ENCODE assay signal across 8 cellular contexts in genomic region chr4:40199999-40200880, GRCh38. TPM values are rescaled to one million over a fixed set of nuclear protein-coding genes. Genes with fewer than 3 reads are reported as not detected.
DNase-seq lines count a peak whose midpoint lies in the region; ATAC-seq and TF ChIP-seq lines count a peak whose summit lies in the region.

No MANE protein-coding gene starts in this region.

- no peaks in the 10 kb centered on the region for H3K27me3 ChIP-seq in DND-41 (ENCODE audit: insufficient read depth, low read length, poor library complexity)
- H3K27me3 ChIP-seq in hepatocyte, result no peaks in the 10 kb centered on the region
- no peaks in the 10 kb centered on the region for H3K27me3 ChIP-seq in suprapubic skin
- H3K27me3 ChIP-seq in gastroesophageal sphincter, result peaks cover 5% of the 10 kb centered on the region

- ATAC-seq in DND-41 (ENCODE audit: insufficient read depth, low read depth) (peak; percentile 44), GM21367 (IDR thresholded peaks at IDR 0.05; ENCODE audit: unreplicated experiment) (peak; percentile 40), gastroesophageal sphincter (no peak)

- TF ChIP-seq CTCF in DND-41 (IDR thresholded peaks at IDR 0.05; ENCODE audit: borderline replicate concordance, extremely low read depth, low read length, poor library complexity, severe bottlenecking), result no peak
- TF ChIP-seq CTCF in hepatocyte (IDR thresholded peaks at IDR 0.05; ENCODE audit: poor library complexity), result no peak
- TF ChIP-seq CTCF in suprapubic skin (IDR thresholded peaks at IDR 0.05), result no peak
- TF ChIP-seq CTCF in gastroesophageal sphincter (IDR thresholded peaks at IDR 0.05), result no peak

- H3K9me3 ChIP-seq in DND-41 (ENCODE audit: insufficient read depth, low read length, severe bottlenecking) (no peaks in the 10 kb centered on the region), hepatocyte (ENCODE audit: low read depth) (no peaks in the 10 kb centered on the region), suprapubic skin (no peaks in the 10 kb centered on the region), gastroesophageal sphincter (no peaks in the 10 kb centered on the region)

- no peaks in the 10 kb centered on the region for H3K9me2 ChIP-seq in hepatocyte (replicated peaks; ENCODE audit: insufficient read depth)

- H3K9ac ChIP-seq in DND-41 (ENCODE audit: low read depth, low read length), result peak overlapping the region; percentile 86

- POLR2A ChIA-PET in activated CD4-positive, alpha-beta T cell treated with anti-CD3 and anti-CD28 coated beads, Interleukin-2, amount 10 ng/mL, durations not matched to agents 7 days and 5 days (lab: Charles Lee), result interaction anchor here (0.9 to 1.7 kb wide), 7 partner anchors 8 to 144 kb away, joined by 3 to 12 read pairs (median 5); partner anchors contain the start of gene N4BP2

- DNase-seq in DND-41 (peak; percentile 70), HUDEP-2 (lab: John Stamatoyannopoulos, UW; ENCODE audit: unreplicated experiment in 76 of 76) (peak in 63 of 76 experiments; percentile 3 to 74 (median 28)), hepatocyte (ENCODE audit: low spot score) (no peak), suprapubic skin (ENCODE audit: low spot score in 2 of 2) (no peak), hepatic stellate cell (ENCODE audit: low spot score) (no peak)
- peak; percentile 85 for DNase-seq in activated CD4-positive, alpha-beta T cell treated with anti-CD3 and anti-CD28 coated beads, Interleukin-2, amount 10 ng/mL, durations not matched to agents 7 days and 5 days

- no peak for TF ChIP-seq POLR2A in suprapubic skin (IDR thresholded peaks at IDR 0.05)
- TF ChIP-seq POLR2A in gastroesophageal sphincter (IDR thresholded peaks at IDR 0.05), result no peak

- H3K27ac ChIP-seq in DND-41 (ENCODE audit: low read length) (peak overlapping the region; percentile 98), hepatocyte (peak overlapping the region; percentile 33), suprapubic skin (peak overlapping the region; percentile 44), gastroesophageal sphincter (peak overlapping the region in 1 of 4 donors; percentile 29)

- TF ChIP-seq EP300 in suprapubic skin (IDR thresholded peaks at IDR 0.05) (no peak), gastroesophageal sphincter (IDR thresholded peaks at IDR 0.05) (no peak)

- WGBS in hepatocyte (ENCODE audit: low lambda C conversion rate, missing lambda C conversion rate), result 81% methylated on average over 15 of the region's 15 CpGs
- WGBS in suprapubic skin, result 81% methylated on average over 15 of the region's 15 CpGs
- WGBS in gastroesophageal sphincter (ENCODE audit: low coverage in 1 of 2), 2 donors, result 78 to 89% methylated on average over 11 to 13 of the region's 15 CpGs

- peaks cover 68% of the 10 kb centered on the region for H3K4me1 ChIP-seq in DND-41 (ENCODE audit: insufficient read depth, low read length)
- H3K4me1 ChIP-seq in hepatocyte (ENCODE audit: insufficient read depth), result peaks cover 7% of the 10 kb centered on the region
- no peaks in the 10 kb centered on the region for H3K4me1 ChIP-seq in suprapubic skin
- H3K4me1 ChIP-seq in gastroesophageal sphincter, result no peaks in the 10 kb centered on the region

- H3K9me3 Mint-ChIP-seq in activated CD4-positive, alpha-beta T cell treated with anti-CD3 and anti-CD28 coated beads, Interleukin-2, amount 10 ng/mL, durations not matched to agents 7 days and 5 days, result peaks cover 3% of the 10 kb centered on the region

- H3K36me3 Mint-ChIP-seq in activated CD4-positive, alpha-beta T cell treated with anti-CD3 and anti-CD28 coated beads, Interleukin-2, amount 10 ng/mL, durations not matched to agents 7 days and 5 days (ENCODE audit: low read depth), result peaks cover 78% of the 10 kb centered on the region

- H3K36me3 ChIP-seq in DND-41 (ENCODE audit: insufficient read depth, low read length) (peaks cover 58% of the 10 kb centered on the region), hepatocyte (replicated peaks; ENCODE audit: insufficient read depth, low read depth) (no peaks in the 10 kb centered on the region), suprapubic skin (no peaks in the 10 kb centered on the region), gastroesophageal sphincter (no peaks in the 10 kb centered on the region)

- no peaks in the 10 kb centered on the region for H3K27me3 Mint-ChIP-seq in activated CD4-positive, alpha-beta T cell treated with anti-CD3 and anti-CD28 coated beads, Interleukin-2, amount 10 ng/mL, durations not matched to agents 7 days and 5 days

- H4K20me1 ChIP-seq in DND-41 (ENCODE audit: insufficient read depth, low read length) (peaks cover 69% of the 10 kb centered on the region), hepatocyte (ENCODE audit: insufficient read depth, poor library complexity, severe bottlenecking) (no peaks in the 10 kb centered on the region)

- H3K4me2 ChIP-seq in DND-41 (ENCODE audit: insufficient read depth, low read length) (peak overlapping the region; percentile 74), hepatocyte (peak overlapping the region; percentile 17)

- H3K27ac Mint-ChIP-seq in activated CD4-positive, alpha-beta T cell treated with anti-CD3 and anti-CD28 coated beads, Interleukin-2, amount 10 ng/mL, durations not matched to agents 7 days and 5 days, result peak overlapping the region; percentile 98

- no peak overlapping the region for H2AFZ ChIP-seq in DND-41 (ENCODE audit: low read depth, low read length)
- H2AFZ ChIP-seq in hepatocyte, result no peak overlapping the region

- H3K4me3 ChIP-seq in DND-41 (ENCODE audit: low read depth in 1 of 2, low read length in 2 of 2) (peak overlapping the region; percentile 75 to 84), hepatocyte (no peak overlapping the region), suprapubic skin (peak overlapping the region; percentile 3), gastroesophageal sphincter (no peak overlapping the region)

- H3K4me3 Mint-ChIP-seq in activated CD4-positive, alpha-beta T cell treated with anti-CD3 and anti-CD28 coated beads, Interleukin-2, amount 10 ng/mL, durations not matched to agents 7 days and 5 days, result peak overlapping the region; percentile 94

- peaks cover 42% of the 10 kb centered on the region for H3K4me1 Mint-ChIP-seq in activated CD4-positive, alpha-beta T cell treated with anti-CD3 and anti-CD28 coated beads, Interleukin-2, amount 10 ng/mL, durations not matched to agents 7 days and 5 days

- CTCF ChIA-PET in activated CD4-positive, alpha-beta T cell treated with anti-CD3 and anti-CD28 coated beads, Interleukin-2, amount 10 ng/mL, durations not matched to agents 7 days and 5 days (lab: Charles Lee), result interaction anchor here (0.6 to 4.5 kb wide), 11 partner anchors 9 to 502 kb away, joined by 3 to 17 read pairs (median 5); partner anchors contain the start of gene UBE2K

- H3K79me2 ChIP-seq in DND-41 (ENCODE audit: insufficient read depth, low read length) (peaks cover 100% of the 10 kb centered on the region), hepatocyte (no peaks in the 10 kb centered on the region)

RNA-seq across cellular contexts. Expression of gene RHOH, which starts 3.4 kb away (rescaled TPM):
- 100 to 1,000 TPM; 134 to 137 TPM for total RNA-seq in activated CD4-positive, alpha-beta T cell treated with anti-CD3 and anti-CD28 coated beads, Interleukin-2, amount 10 ng/mL, durations not matched to agents 7 days and 5 days
- total RNA-seq in hepatocyte, result 0.36 TPM in 1 of 2 replicates, not detected in the other
- polyA plus RNA-seq in hepatocyte, result not detected in 2 replicates
- 1 to 10 TPM in 3 of 4 donors, under 1 TPM in 1; 0.91 to 3.5 (median 1.5) TPM for total RNA-seq in suprapubic skin
- 1 to 10 TPM in 2 of 4 donors, under 1 TPM in 2; 0.42 to 4.4 (median 1.0) TPM for total RNA-seq in gastroesophageal sphincter

Comparison
In these comparisons a context has a peak if more than half of its experiments do, and no peak if none do; other contexts are left out.
1. DNase-seq: peak in DND-41 (single experiment), HUDEP-2 (63 of 76) and activated CD4-positive, alpha-beta T cell treated with anti-CD3 and anti-CD28 coated beads, Interleukin-2, amount 10 ng/mL, durations not matched to agents 7 days and 5 days (single experiment); none in hepatocyte (single experiment), suprapubic skin (0 of 2) and hepatic stellate cell (single experiment).
2. H3K4me3 ChIP-seq: peak in DND-41 (2 of 2) and suprapubic skin (single experiment); none in hepatocyte (single experiment) and gastroesophageal sphincter (0 of 2).
3. RNA of gene RHOH, which starts 3.4 kb away (total RNA-seq): 134 to 137 TPM in activated CD4-positive, alpha-beta T cell treated with anti-CD3 and anti-CD28 coated beads, Interleukin-2, amount 10 ng/mL, durations not matched to agents 7 days and 5 days; 0.91 to 3.5 TPM in suprapubic skin, 0.42 to 4.4 TPM in gastroesophageal sphincter and 0.36 TPM in hepatocyte; every median in the first group is over 10 times any median in the second.